Comparison of ENCODE assay signal across 24 cellular contexts in the genomic region with DNA sequence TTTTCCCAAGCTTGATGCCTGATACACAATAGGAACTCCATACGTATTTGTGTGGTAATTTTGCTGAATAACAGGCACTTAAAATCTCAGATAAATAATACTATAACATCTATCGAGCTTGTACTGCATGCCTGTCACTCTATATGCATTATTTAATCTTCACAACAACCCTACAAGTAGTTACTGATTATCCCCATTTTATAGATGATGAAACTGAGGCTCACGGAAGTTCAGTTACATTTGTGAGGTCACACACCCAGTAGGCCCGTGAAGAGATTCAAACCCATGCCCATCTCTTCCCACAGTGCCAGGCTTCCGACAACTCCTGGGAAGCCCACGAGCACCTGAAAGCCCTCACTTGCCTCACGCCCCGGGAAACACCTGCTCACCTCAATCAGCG.
DNase-seq lines count a peak whose midpoint lies in the region; ATAC-seq lines count a peak whose summit lies in the region.
"Had no signal": no experiment of that assay in that cellular context is flagged by ENCODE, and none has a peak within 500 bp of the region (broad histone marks: within the 10 kb centered on the region; RNA-seq: fewer than 3 reads in every experiment).

No MANE protein-coding gene starts in this region.

- H3K9me3 Mint-ChIP-seq in activated naive CD8-positive, alpha-beta T cell (ENCODE audit: low read depth) = no peaks in the 10 kb centered on the region
- H3K9me3 Mint-ChIP-seq in activated naive CD8-positive, alpha-beta T cell treated with anti-CD3 and anti-CD28 coated beads, Interleukin-2, amount 50 U/mL, for 24 hours = no peaks in the 10 kb centered on the region
- no peaks in the 10 kb centered on the region for H3K9me3 Mint-ChIP-seq in CD8-positive, alpha-beta memory T cell
- H3K9me3 Mint-ChIP-seq in effector memory CD8-positive, alpha-beta T cell = no peaks in the 10 kb centered on the region
- H3K9me3 Mint-ChIP-seq in stimulated activated memory B cell treated with anti-CD40 and anti-IgM and Interleukin-4, amounts not matched to agents 10 μg/mL and 1 μg/mL and 100 μg/mL, for 72 hours = no peaks in the 10 kb centered on the region

- peak overlapping the region; percentile 61 for H3K27ac Mint-ChIP-seq in activated naive CD8-positive, alpha-beta T cell
- H3K27ac Mint-ChIP-seq in activated naive CD8-positive, alpha-beta T cell treated with anti-CD3 and anti-CD28 coated beads, Interleukin-2, amount 50 U/mL, for 24 hours = no peak overlapping the region
- H3K27ac Mint-ChIP-seq in CD8-positive, alpha-beta memory T cell = peak overlapping the region in 6 of 8 donors; percentile 26 to 87 (median 56)
- peak overlapping the region; percentile 38 to 78 for H3K27ac Mint-ChIP-seq in effector memory CD8-positive, alpha-beta T cell
- H3K27ac Mint-ChIP-seq in stimulated activated memory B cell treated with anti-CD40 and anti-IgM and Interleukin-4, amounts not matched to agents 10 μg/mL and 1 μg/mL and 100 μg/mL, for 72 hours = peak overlapping the region; percentile 68

- H3K4me3 ChIP-seq in CD8-positive, alpha-beta memory T cell (ENCODE audit: low read length) = no peak overlapping the region
- H3K4me3 ChIP-seq: A549, GM23248, MG63, PC-9, SJCRH30 had no signal

- no peaks in the 10 kb centered on the region for H3K4me1 Mint-ChIP-seq in activated naive CD8-positive, alpha-beta T cell (ENCODE audit: low read depth)
- peaks cover 2% of the 10 kb centered on the region for H3K4me1 Mint-ChIP-seq in activated naive CD8-positive, alpha-beta T cell treated with anti-CD3 and anti-CD28 coated beads, Interleukin-2, amount 50 U/mL, for 24 hours
- H3K4me1 Mint-ChIP-seq in CD8-positive, alpha-beta memory T cell = peaks cover 0 to 3% (median 0%) of the 10 kb centered on the region in 3 donors
- peaks cover 5 to 9% of the 10 kb centered on the region in 2 donors for H3K4me1 Mint-ChIP-seq in effector memory CD8-positive, alpha-beta T cell (ENCODE audit: low read depth in 2 of 2)
- H3K4me1 Mint-ChIP-seq in stimulated activated memory B cell treated with anti-CD40 and anti-IgM and Interleukin-4, amounts not matched to agents 10 μg/mL and 1 μg/mL and 100 μg/mL, for 72 hours = peaks cover 13% of the 10 kb centered on the region

- no peak for DNase-seq in activated naive CD8-positive, alpha-beta T cell treated with anti-CD3 and anti-CD28 coated beads, Interleukin-2, amount 50 U/mL, for 24 hours
- no peak for DNase-seq in CD8-positive, alpha-beta memory T cell
- DNase-seq in effector memory CD8-positive, alpha-beta T cell = no peak
- DNase-seq in islet precursor cell = no peak
- DNase-seq: AML-193, C1 segment of cervical spinal cord, DMS153, GM23248, KG1, MG63, NCI-H1105 treated with DMSO at 0.1 percent for 48 hours, NCI-H146, NCI-H1930, NCI-H446, NCI-H524 treated with DMSO at 0.1 percent for 48 hours, NCI-H82, PC-9, SJCRH30 had no signal

- no peak overlapping the region for H3K4me3 Mint-ChIP-seq in activated naive CD8-positive, alpha-beta T cell
- no peak overlapping the region for H3K4me3 Mint-ChIP-seq in activated naive CD8-positive, alpha-beta T cell treated with anti-CD3 and anti-CD28 coated beads, Interleukin-2, amount 50 U/mL, for 24 hours
- H3K4me3 Mint-ChIP-seq in CD8-positive, alpha-beta memory T cell = no peak overlapping the region
- H3K4me3 Mint-ChIP-seq in effector memory CD8-positive, alpha-beta T cell = no peak overlapping the region
- no peak overlapping the region for H3K4me3 Mint-ChIP-seq in stimulated activated memory B cell treated with anti-CD40 and anti-IgM and Interleukin-4, amounts not matched to agents 10 μg/mL and 1 μg/mL and 100 μg/mL, for 72 hours

- no peak for ATAC-seq in activated naive CD8-positive, alpha-beta T cell treated with anti-CD3 and anti-CD28 coated beads, Interleukin-2, amount 50 U/mL, for 24 hours
- no peak for ATAC-seq in effector memory CD8-positive, alpha-beta T cell (replicated peaks)
- no peak for ATAC-seq in stimulated activated memory B cell treated with anti-CD40 and anti-IgM and Interleukin-4, amounts not matched to agents 10 μg/mL and 1 μg/mL and 100 μg/mL, for 72 hours
- ATAC-seq in GM19328 (IDR thresholded peaks at IDR 0.05; ENCODE audit: unreplicated experiment) = no peak
- ATAC-seq: A549, Right ventricle myocardium inferior, SK-N-SH treated with all-trans-retinoic acid at 6 μM for 48 hours had no signal

- no peaks in the 10 kb centered on the region for H3K9me3 ChIP-seq in CD8-positive, alpha-beta memory T cell (ENCODE audit: low read length)
- H3K9me3 ChIP-seq: A549, MG63, SJCRH30 had no signal

- no peaks in the 10 kb centered on the region for H3K27me3 ChIP-seq in CD8-positive, alpha-beta memory T cell (ENCODE audit: insufficient read depth, low read length, poor library complexity, severe bottlenecking)
- H3K27me3 ChIP-seq: MG63, SJCRH30 had no signal

- CTCF ChIA-PET in CD8-positive, alpha-beta memory T cell (lab: Charles Lee) = no interaction called here

- POLR2A ChIA-PET in CD8-positive, alpha-beta memory T cell (lab: Charles Lee) = no interaction called here

- H3K36me3 ChIP-seq in CD8-positive, alpha-beta memory T cell (ENCODE audit: insufficient read depth, low read length) = peaks cover 86% of the 10 kb centered on the region
- H3K36me3 ChIP-seq: SJCRH30 had no signal

- no peak overlapping the region for H3K27ac ChIP-seq in CD8-positive, alpha-beta memory T cell (ENCODE audit: low read depth, low read length)
- H3K27ac ChIP-seq: A549, GM23248, PC-9, SJCRH30 had no signal

- H3K4me1 ChIP-seq in CD8-positive, alpha-beta memory T cell (ENCODE audit: insufficient read depth, low read length) = no peaks in the 10 kb centered on the region
- H3K4me1 ChIP-seq: SJCRH30 had no signal

- no peaks in the 10 kb centered on the region for H3K36me3 Mint-ChIP-seq in activated naive CD8-positive, alpha-beta T cell
- H3K36me3 Mint-ChIP-seq in activated naive CD8-positive, alpha-beta T cell treated with anti-CD3 and anti-CD28 coated beads, Interleukin-2, amount 50 U/mL, for 24 hours (ENCODE audit: low read depth) = peaks cover 20% of the 10 kb centered on the region
- H3K36me3 Mint-ChIP-seq in CD8-positive, alpha-beta memory T cell = peaks cover 16 to 93% (median 18%) of the 10 kb centered on the region in 3 donors
- H3K36me3 Mint-ChIP-seq in effector memory CD8-positive, alpha-beta T cell (ENCODE audit: insufficient read depth) = peaks cover 82% of the 10 kb centered on the region
- peaks cover 53% of the 10 kb centered on the region for H3K36me3 Mint-ChIP-seq in stimulated activated memory B cell treated with anti-CD40 and anti-IgM and Interleukin-4, amounts not matched to agents 10 μg/mL and 1 μg/mL and 100 μg/mL, for 72 hours

- H3K27me3 Mint-ChIP-seq in activated naive CD8-positive, alpha-beta T cell = no peaks in the 10 kb centered on the region
- no peaks in the 10 kb centered on the region for H3K27me3 Mint-ChIP-seq in activated naive CD8-positive, alpha-beta T cell treated with anti-CD3 and anti-CD28 coated beads, Interleukin-2, amount 50 U/mL, for 24 hours
- no peaks in the 10 kb centered on the region for H3K27me3 Mint-ChIP-seq in CD8-positive, alpha-beta memory T cell
- H3K27me3 Mint-ChIP-seq in effector memory CD8-positive, alpha-beta T cell = no peaks in the 10 kb centered on the region
- no peaks in the 10 kb centered on the region for H3K27me3 Mint-ChIP-seq in stimulated activated memory B cell treated with anti-CD40 and anti-IgM and Interleukin-4, amounts not matched to agents 10 μg/mL and 1 μg/mL and 100 μg/mL, for 72 hours
